8 cellular contexts compared by ENCODE assay signal in genomic region chr14:75064205-75064567, GRCh38. TPM values are rescaled to one million over a fixed set of nuclear protein-coding genes. Genes with fewer than 3 reads are reported as not detected.
DNase-seq lines count a peak whose midpoint lies in the region; ATAC-seq and TF ChIP-seq lines count a peak whose summit lies in the region.

No MANE protein-coding gene starts in this region.

- H3F3A ChIP-seq in Loucy (ENCODE audit: low read depth) = no peaks in the 10 kb centered on the region

- no peaks in the 10 kb centered on the region for H3K9me2 ChIP-seq in Loucy (replicated peaks; ENCODE audit: low read depth, low read length)

- intact Hi-C loops in sigmoid colon (cut with DNase I) = no loop called here

- no peak for TF ChIP-seq CTCF in Loucy (conservative IDR thresholded peaks at IDR 0.05; ENCODE audit: low read length)
- no peak for TF ChIP-seq CTCF in sigmoid colon (IDR thresholded peaks at IDR 0.05)

- no peak for TF ChIP-seq POLR2A in sigmoid colon (IDR thresholded peaks at IDR 0.05)

- H3K9ac ChIP-seq in Loucy (ENCODE audit: low read depth, low read length, poor library complexity, severe bottlenecking) = peak overlapping the region; percentile 90

- peak overlapping the region; percentile 94 for H2AFZ ChIP-seq in Loucy (ENCODE audit: low read length)

- peak overlapping the region; percentile 90 for H3K4me2 ChIP-seq in Loucy (ENCODE audit: low read depth, low read length, poor library complexity, severe bottlenecking)

- H4K20me1 ChIP-seq in Loucy (ENCODE audit: insufficient read depth, low read length, poor library complexity, severe bottlenecking) = no peaks in the 10 kb centered on the region

- H3K4me3 ChIP-seq in Loucy (ENCODE audit: low read length, poor library complexity, severe bottlenecking) (peak overlapping the region; percentile 95), sigmoid colon (peak overlapping the region; percentile 51 to 73 (median 64))

- H3K79me2 ChIP-seq in Loucy (ENCODE audit: insufficient read depth, low read length) = peaks cover 30% of the 10 kb centered on the region

- no peak for DNase-seq in epithelial cell of prostate (ENCODE audit: low read depth, low spot score)
- DNase-seq in sigmoid colon = no peak
- DNase-seq in dermis blood vessel endothelial cell = no peak
- DNase-seq in germinal center (ENCODE audit: low spot score) = no peak

- TF ChIP-seq EP300 in sigmoid colon (IDR thresholded peaks at IDR 0.05) = no peak

- peak; percentile 5 for ATAC-seq in GM18909 (IDR thresholded peaks at IDR 0.05; ENCODE audit: poor library complexity, unreplicated experiment)
- ATAC-seq in GM21367 (IDR thresholded peaks at IDR 0.05; ENCODE audit: unreplicated experiment) = no peak
- ATAC-seq in GM19035 (IDR thresholded peaks at IDR 0.05; ENCODE audit: unreplicated experiment) = no peak

- H3K27me3 ChIP-seq in Loucy (ENCODE audit: insufficient read depth, low read length, poor library complexity, severe bottlenecking) = no peaks in the 10 kb centered on the region
- H3K27me3 ChIP-seq in sigmoid colon = no peaks in the 10 kb centered on the region

- H3K27ac ChIP-seq in epithelial cell of prostate = peak overlapping the region; percentile 73
- peak overlapping the region; percentile 75 to 78 (median 76) for H3K27ac ChIP-seq in sigmoid colon

- H3K36me3 ChIP-seq in Loucy (ENCODE audit: insufficient read depth, low read length) = no peaks in the 10 kb centered on the region
- H3K36me3 ChIP-seq in sigmoid colon = no peaks in the 10 kb centered on the region

- H3K9me3 ChIP-seq in Loucy (ENCODE audit: insufficient read depth, low read depth, low read length) (no peaks in the 10 kb centered on the region), sigmoid colon (no peaks in the 10 kb centered on the region)

- 51 to 57% methylated on average over 8 of the region's 8 CpGs for WGBS in sigmoid colon, 2 donors

- H3K4me1 ChIP-seq in Loucy (ENCODE audit: insufficient read depth, low read length, poor library complexity, severe bottlenecking) = peaks cover 9% of the 10 kb centered on the region
- peaks cover 0 to 30% (median 15%) of the 10 kb centered on the region in 4 donors for H3K4me1 ChIP-seq in sigmoid colon

RNA-seq across cellular contexts. Expression of gene ACYP1, which starts 0.4 kb away (rescaled TPM):
- 10 to 100 TPM in 3 of 4 donors, 1 to 10 TPM in 1; 4.2 to 23.5 (median 19.2) TPM for total RNA-seq in sigmoid colon
- polyA plus RNA-seq in sigmoid colon = 10 to 100 TPM; 18.6 to 36.3 (median 23.3) TPM
- 6.6 and 9.4 TPM in 2 replicates for total RNA-seq in dermis blood vessel endothelial cell

RNA-seq across cellular contexts. Expression of gene ZC2HC1C, which starts 5.3 kb away (rescaled TPM):
- total RNA-seq in sigmoid colon (1 to 10 TPM; 3.6 to 4.6 (median 4.0) TPM), dermis blood vessel endothelial cell (0.34 and 0.84 TPM in 2 replicates)
- polyA plus RNA-seq in sigmoid colon = 1 to 10 TPM; 1.2 to 4.6 (median 4.6) TPM

RNA-seq across cellular contexts. Expression of gene MLH3, which starts 12.9 kb away (rescaled TPM):
- 10 to 100 TPM; 30.0 to 42.9 (median 34.7) TPM for total RNA-seq in sigmoid colon
- polyA plus RNA-seq in sigmoid colon = 10 to 100 TPM in 1 of 3 donors, 1 to 10 TPM in 2; 3.6 to 12.5 (median 5.1) TPM
- total RNA-seq in dermis blood vessel endothelial cell = 17.7 and 18.7 TPM in 2 replicates
